In genomic region chr14:40476005-40476404, GRCh38 we compare ENCODE assay signal across 8 cellular contexts.
"Had no signal": no experiment of that assay in that cellular context is flagged by ENCODE, and none has a peak within 500 bp of the region (broad histone marks: within the 10 kb centered on the region; RNA-seq: fewer than 3 reads in every experiment).

No MANE protein-coding gene starts in this region.

- FAIRE-seq: G401.6, GM12878, GM12891, GM12892, GM18507, GM19239 had no signal

- H3K4me3 ChIP-seq: GM12878 had no signal

- DNase-seq: GDM1, GF-D8 had no signal

- ATAC-seq: GM12878 had no signal
